8 cellular contexts compared by ENCODE assay signal in the genomic region with DNA sequence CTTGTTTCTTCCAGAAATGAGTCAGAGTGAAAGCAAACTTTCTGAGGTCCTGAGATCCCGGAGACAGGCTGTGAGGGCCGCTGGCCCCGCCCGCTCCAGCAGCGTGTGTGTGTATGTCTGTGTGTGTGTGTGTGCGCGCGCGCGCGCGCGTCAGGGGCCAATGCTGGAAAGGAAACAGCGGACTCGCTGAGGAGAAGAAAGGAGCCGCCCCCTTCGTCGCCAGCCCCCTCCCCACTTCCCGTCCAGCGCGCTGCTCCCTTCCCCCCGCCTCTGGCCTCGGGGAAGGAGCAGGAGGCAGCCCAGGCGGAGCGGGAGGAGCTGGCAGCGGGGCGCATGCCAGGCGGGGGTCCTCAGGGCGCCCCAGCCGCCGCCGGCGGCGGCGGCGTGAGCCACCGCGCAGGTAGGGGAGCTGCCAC. TPM values are rescaled to one million over a fixed set of nuclear protein-coding genes. Genes with fewer than 3 reads are reported as not detected.
DNase-seq lines count a peak whose midpoint lies in the region; ATAC-seq, FAIRE-seq and TF ChIP-seq lines count a peak whose summit lies in the region.

TSS of gene DISC1 (plus strand) at position 256 of the 416 bp plus-strand sequence. CDS start at position 334, 78 bp downstream.

- peaks cover 31% of the 10 kb centered on the region for H3K4me1 Mint-ChIP-seq in activated T-cell treated with anti-CD3 and anti-CD28 coated beads, Interleukin-2, amount 50 U/mL, for 72 hours (ENCODE audit: low read depth)
- H3K4me1 Mint-ChIP-seq in stimulated activated effector memory CD8-positive, alpha-beta T cell treated with anti-CD3 and anti-CD28 coated beads, Interleukin-12 subunit alpha, Interleukin-12 subunit beta, amount 100 ng/mL, for 72 hours = peaks cover 18% of the 10 kb centered on the region

- ATAC-seq in GM19438 (IDR thresholded peaks at IDR 0.05; ENCODE audit: low read depth, unreplicated experiment) = peak; percentile 62
- peak; percentile 61 to 74 for ATAC-seq in activated T-cell treated with anti-CD3 and anti-CD28 coated beads, Interleukin-2, amount 50 U/mL, for 72 hours (replicated peaks in 1 of 2)
- ATAC-seq in stimulated activated effector memory CD8-positive, alpha-beta T cell treated with anti-CD3 and anti-CD28 coated beads, Interleukin-12 subunit alpha, Interleukin-12 subunit beta, amount 100 ng/mL, for 72 hours = peak; percentile 76

- H3K9me3 Mint-ChIP-seq in activated T-cell treated with anti-CD3 and anti-CD28 coated beads, Interleukin-2, amount 50 U/mL, for 72 hours = no peaks in the 10 kb centered on the region
- no peaks in the 10 kb centered on the region for H3K9me3 Mint-ChIP-seq in stimulated activated effector memory CD8-positive, alpha-beta T cell treated with anti-CD3 and anti-CD28 coated beads, Interleukin-12 subunit alpha, Interleukin-12 subunit beta, amount 100 ng/mL, for 72 hours

- H3K27me3 ChIP-seq in OCI-LY1 (ENCODE audit: insufficient read depth, low read length) = no peaks in the 10 kb centered on the region
- H3K27me3 ChIP-seq in esophagus muscularis mucosa = peaks cover 0 to 21% (median 8%) of the 10 kb centered on the region in 4 donors
- no peaks in the 10 kb centered on the region for H3K27me3 ChIP-seq in mucosa of rectum (ENCODE audit: control insufficient read depth in 2 of 2, insufficient read depth in 2 of 2, low read length in 2 of 2)

- H3K27ac Mint-ChIP-seq in activated T-cell treated with anti-CD3 and anti-CD28 coated beads, Interleukin-2, amount 50 U/mL, for 72 hours = peak within 1 kb of the TSS; percentile 21
- peak within 1 kb of the TSS; percentile 86 for H3K27ac Mint-ChIP-seq in stimulated activated effector memory CD8-positive, alpha-beta T cell treated with anti-CD3 and anti-CD28 coated beads, Interleukin-12 subunit alpha, Interleukin-12 subunit beta, amount 100 ng/mL, for 72 hours

- peak; percentile 5 for TF ChIP-seq POLR2A in esophagus muscularis mucosa (IDR thresholded peaks at IDR 0.05; ENCODE audit: low read depth)

- H3K4me3 ChIP-seq in OCI-LY1 (ENCODE audit: low read depth, low read length, poor library complexity, severe bottlenecking) (peak within 1 kb of the TSS; percentile 38), esophagus muscularis mucosa (peak within 1 kb of the TSS; percentile 69 to 79 (median 74)), mucosa of rectum (ENCODE audit: low read length in 2 of 2) (peak within 1 kb of the TSS; percentile 84 to 88)

- H3F3A ChIP-seq in OCI-LY1 (ENCODE audit: insufficient read depth, low read length) = no peaks in the 10 kb centered on the region

- H4K20me1 ChIP-seq in OCI-LY1 (ENCODE audit: insufficient read depth, low read length) = no peaks in the 10 kb centered on the region

- no peaks in the 10 kb centered on the region for H3K9me2 ChIP-seq in OCI-LY1 (ENCODE audit: low read depth, low read length)

- H3K4me1 ChIP-seq in OCI-LY1 (ENCODE audit: insufficient read depth, low read length, severe bottlenecking) = no peaks in the 10 kb centered on the region
- peaks cover 24 to 36% (median 32%) of the 10 kb centered on the region in 4 donors for H3K4me1 ChIP-seq in esophagus muscularis mucosa
- H3K4me1 ChIP-seq in mucosa of rectum (ENCODE audit: control insufficient read depth in 2 of 2, insufficient read depth in 2 of 2, low read length in 2 of 2) = peaks cover 2 to 14% of the 10 kb centered on the region in 2 donors

- DNase-seq in AML-193 (lab: John Stamatoyannopoulos, UW) (peak; percentile 81 to 82), HTR-8/SVneo (ENCODE audit: insufficient read length, low spot score) (peak; percentile 86), esophagus muscularis mucosa (ENCODE audit: extremely low spot score) (peak; percentile 97)
- peak; percentile 70 to 77 for DNase-seq in activated T-cell treated with anti-CD3 and anti-CD28 coated beads, Interleukin-2, amount 50 U/mL, for 72 hours
- peak; percentile 12 to 78 for DNase-seq in stimulated activated effector memory CD8-positive, alpha-beta T cell treated with anti-CD3 and anti-CD28 coated beads, Interleukin-12 subunit alpha, Interleukin-12 subunit beta, amount 100 ng/mL, for 72 hours (ENCODE audit: low spot score in 2 of 2)

- WGBS in esophagus muscularis mucosa = 0% methylated on average over 19 of the region's 38 CpGs

- TF ChIP-seq CTCF in OCI-LY1 (IDR thresholded peaks at IDR 0.05; ENCODE audit: low read length) (no peak), esophagus muscularis mucosa (IDR thresholded peaks at IDR 0.05) (no peak)

- no peak within 1 kb of the TSS for H3K9ac ChIP-seq in OCI-LY1 (ENCODE audit: low read length)
- peak within 1 kb of the TSS; percentile 75 to 80 for H3K9ac ChIP-seq in mucosa of rectum (ENCODE audit: low read depth in 1 of 2, low read length in 2 of 2)

- H2AFZ ChIP-seq in OCI-LY1 (ENCODE audit: low read length) = no peak within 1 kb of the TSS

- no peaks in the 10 kb centered on the region for H3K36me3 Mint-ChIP-seq in activated T-cell treated with anti-CD3 and anti-CD28 coated beads, Interleukin-2, amount 50 U/mL, for 72 hours (ENCODE audit: insufficient read depth in 2 of 2)
- no peaks in the 10 kb centered on the region for H3K36me3 Mint-ChIP-seq in stimulated activated effector memory CD8-positive, alpha-beta T cell treated with anti-CD3 and anti-CD28 coated beads, Interleukin-12 subunit alpha, Interleukin-12 subunit beta, amount 100 ng/mL, for 72 hours

- peak within 1 kb of the TSS; percentile 29; the same call in 1 of the 2 replicates for H3K4me2 ChIP-seq in OCI-LY1 (ENCODE audit: low read length)

- TF ChIP-seq EP300 in esophagus muscularis mucosa (IDR thresholded peaks at IDR 0.05) = no peak

- no peaks in the 10 kb centered on the region for H3K79me2 ChIP-seq in OCI-LY1 (ENCODE audit: insufficient read depth, low read length)

- no peak within 1 kb of the TSS for H3K27ac ChIP-seq in OCI-LY1 (ENCODE audit: low read depth, low read length, poor library complexity, severe bottlenecking)
- peak within 1 kb of the TSS; percentile 79 to 90 (median 88) for H3K27ac ChIP-seq in esophagus muscularis mucosa (replicated peaks in 1 of 4)
- H3K27ac ChIP-seq in mucosa of rectum (ENCODE audit: low read depth in 2 of 2, low read length in 2 of 2) = peak within 1 kb of the TSS; percentile 53 to 76

- H3K36me3 ChIP-seq in OCI-LY1 (ENCODE audit: insufficient read depth, low read length) (no peaks in the 10 kb centered on the region), esophagus muscularis mucosa (no peaks in the 10 kb centered on the region), mucosa of rectum (ENCODE audit: control insufficient read depth in 2 of 2, insufficient read depth in 2 of 2, low read length in 2 of 2) (no peaks in the 10 kb centered on the region)

- H3K9me3 ChIP-seq in OCI-LY1 (ENCODE audit: low read length) = no peaks in the 10 kb centered on the region
- H3K9me3 ChIP-seq in esophagus muscularis mucosa = no peaks in the 10 kb centered on the region
- H3K9me3 ChIP-seq in mucosa of rectum (ENCODE audit: control insufficient read depth in 2 of 2, low read length in 2 of 2) = no peaks in the 10 kb centered on the region

- H3K27me3 Mint-ChIP-seq in activated T-cell treated with anti-CD3 and anti-CD28 coated beads, Interleukin-2, amount 50 U/mL, for 72 hours (ENCODE audit: low read depth) = peaks cover 12% of the 10 kb centered on the region

- H3K4me3 Mint-ChIP-seq in activated T-cell treated with anti-CD3 and anti-CD28 coated beads, Interleukin-2, amount 50 U/mL, for 72 hours = peak within 1 kb of the TSS; percentile 79 to 86
- H3K4me3 Mint-ChIP-seq in stimulated activated effector memory CD8-positive, alpha-beta T cell treated with anti-CD3 and anti-CD28 coated beads, Interleukin-12 subunit alpha, Interleukin-12 subunit beta, amount 100 ng/mL, for 72 hours = peak within 1 kb of the TSS; percentile 84

- peak; percentile 73 for FAIRE-seq in HTR-8/SVneo (lab: Jason Lieb, UNC)

- intact Hi-C loops in esophagus muscularis mucosa (cut with DNase I) = no loop called here

RNA-seq across cellular contexts. Expression of gene DISC1, which starts in this region (rescaled TPM):
- 1 to 10 TPM; 2.9 to 5.8 TPM for total RNA-seq in activated T-cell treated with anti-CD3 and anti-CD28 coated beads, Interleukin-2, amount 50 U/mL, for 72 hours
- 1 to 10 TPM; 5.3 to 6.6 (median 6.2) TPM for total RNA-seq in esophagus muscularis mucosa

Comparison
In these comparisons a context has a peak if more than half of its experiments do, and no peak if none do; other contexts are left out.
1. DNase-seq: peak in every context shown above with its lines; median percentile 97 in esophagus muscularis mucosa; 86 in HTR-8/SVneo; 82 in AML-193; 74 in activated T-cell treated with anti-CD3 and anti-CD28 coated beads, Interleukin-2, amount 50 U/mL, for 72 hours; 45 in stimulated activated effector memory CD8-positive, alpha-beta T cell treated with anti-CD3 and anti-CD28 coated beads, Interleukin-12 subunit alpha, Interleukin-12 subunit beta, amount 100 ng/mL, for 72 hours.